25 cellular contexts compared by ENCODE assay signal in genomic region chr3:47151836-47152235, GRCh38. TPM values are rescaled to one million over a fixed set of nuclear protein-coding genes. Genes with fewer than 3 reads are reported as not detected.
DNase-seq lines count a peak whose midpoint lies in the region; ATAC-seq, FAIRE-seq and TF ChIP-seq lines count a peak whose summit lies in the region.
"Had no signal": no experiment of that assay in that cellular context is flagged by ENCODE, and none has a peak within 500 bp of the region (broad histone marks: within the 10 kb centered on the region; RNA-seq: fewer than 3 reads in every experiment).

No MANE protein-coding gene starts in this region.

- dilution Hi-C loops in endothelial cell of umbilical vein (cut with MboI; ENCODE audit: extremely low pct_ligation_motif_present, low sequenced_read_pairs) = no loop called here

- BruUV-seq in endothelial cell of umbilical vein (replicated peaks; lab: Mats Ljungman, UMichigan) = no TSS peak

- H3K4me3 ChIP-seq in SU-DHL-6 (ENCODE audit: insufficient read depth, low read length, poor library complexity, severe bottlenecking) = no peak overlapping the region
- no peak overlapping the region for H3K4me3 ChIP-seq in endothelial cell of umbilical vein (replicated peaks in 1 of 3; ENCODE audit: insufficient read depth in 1 of 3, low read depth in 1 of 3, low read length in 3 of 3)
- no peak overlapping the region for H3K4me3 ChIP-seq in neutrophil (ENCODE audit: low read depth in 1 of 2, low read length in 1 of 2)
- H3K4me3 ChIP-seq: A549, GM23248, MG63, PC-9, SJSA1 had no signal

- peaks cover 27% of the 10 kb centered on the region for H3F3A ChIP-seq in SU-DHL-6 (ENCODE audit: insufficient read depth)

- intact Hi-C loops in endothelial cell of umbilical vein (cut with micrococcal nuclease) = no loop called here

- H3K9ac ChIP-seq in SU-DHL-6 (ENCODE audit: low read length) = no peak overlapping the region
- H3K9ac ChIP-seq in endothelial cell of umbilical vein (replicated peaks; ENCODE audit: extremely low read depth, insufficient read depth, low read length) = no peak overlapping the region
- H3K9ac ChIP-seq: GM23248 had no signal

- TF ChIP-seq POLR2A in endothelial cell of umbilical vein (IDR thresholded peaks at IDR 0.05; ENCODE audit: low read depth, low read length) = no peak

- DNase-seq in GM19239 (ENCODE audit: insufficient read length, low spot score) = no peak
- DNase-seq in endothelial cell of umbilical vein (ENCODE audit: low read depth, low spot score) = peak; percentile 59
- DNase-seq in AG08395 (ENCODE audit: low spot score) = no peak
- no peak for DNase-seq in DMS 273 (lab: John Stamatoyannopoulos, UW; ENCODE audit: unreplicated experiment)
- DNase-seq: CD8-positive, alpha-beta memory T cell; DMS153; GM23248; H9; KBM-7; MG63; NCI-H1105 treated with DMSO at 0.1 percent for 48 hours; NCI-H146; NCI-H1930; NCI-H446 treated with DMSO at 0.1 percent for 48 hours; NCI-H526 treated with DMSO at 0.1 percent for 48 hours; PC-9; Right ventricle myocardium superior; RPMI8226 had no signal

- TF ChIP-seq CTCF in SU-DHL-6 (IDR thresholded peaks at IDR 0.05; ENCODE audit: insufficient read depth, low read length, poor library complexity, severe bottlenecking) (no peak), endothelial cell of umbilical vein (IDR thresholded peaks at IDR 0.05; ENCODE audit: extremely low read depth in 1 of 2, insufficient read depth in 1 of 2, low read depth in 1 of 2, low read length in 2 of 2) (no peak), neutrophil (IDR thresholded peaks at IDR 0.05) (no peak)

- no peaks in the 10 kb centered on the region for H3K36me3 ChIP-seq in SU-DHL-6 (ENCODE audit: low read length)
- no peaks in the 10 kb centered on the region for H3K36me3 ChIP-seq in endothelial cell of umbilical vein (ENCODE audit: control insufficient read depth in 2 of 2, extremely low read depth in 1 of 2, insufficient read depth in 2 of 2, low read length in 2 of 2)
- no peaks in the 10 kb centered on the region for H3K36me3 ChIP-seq in neutrophil
- H3K36me3 ChIP-seq: MG63 had no signal

- ATAC-seq in activated CD4-positive, CD25-positive, alpha-beta regulatory T cell treated with anti-CD3 and anti-CD28 coated beads, Interleukin-2, amount 50 U/mL, for 24 hours = no peak
- ATAC-seq: A549 had no signal

- H2AFZ ChIP-seq in SU-DHL-6 (ENCODE audit: low read depth, low read length, severe bottlenecking) = no peak overlapping the region
- H2AFZ ChIP-seq in endothelial cell of umbilical vein (ENCODE audit: low read depth, low read length) = no peak overlapping the region
- H2AFZ ChIP-seq: GM23248, PC-9 had no signal

- H3K27ac ChIP-seq in SU-DHL-6 (ENCODE audit: low read depth, low read length) = peak overlapping the region; percentile 28; the same call in 1 of the 2 replicates
- no peak overlapping the region for H3K27ac ChIP-seq in endothelial cell of umbilical vein (ENCODE audit: insufficient read depth, low read depth, low read length)
- H3K27ac ChIP-seq in neutrophil = peak overlapping the region; percentile 47
- H3K27ac ChIP-seq: A549, C4-2B, GM23248, PC-9, SJSA1 had no signal

- H3K9me2 ChIP-seq in SU-DHL-6 (replicated peaks; ENCODE audit: insufficient read depth, low read length) = no peaks in the 10 kb centered on the region

- H3K9me3 ChIP-seq in SU-DHL-6 (ENCODE audit: insufficient read depth, low read length) (no peaks in the 10 kb centered on the region), endothelial cell of umbilical vein (replicated peaks; ENCODE audit: control insufficient read depth, insufficient read depth, low read length) (no peaks in the 10 kb centered on the region), neutrophil (no peaks in the 10 kb centered on the region)
- H3K9me3 ChIP-seq: A549, MG63, SJSA1 had no signal

- H3K4me1 ChIP-seq in endothelial cell of umbilical vein (ENCODE audit: control insufficient read depth, extremely low read depth, insufficient read depth, low read length) = peaks cover 4% of the 10 kb centered on the region
- peaks cover 4 to 14% of the 10 kb centered on the region in 2 experiments for H3K4me1 ChIP-seq in neutrophil (ENCODE audit: control insufficient read depth in 1 of 2, insufficient read depth in 1 of 2, low read depth in 1 of 2, low read length in 1 of 2)
- H3K4me1 ChIP-seq: SJSA1 had no signal

- peaks cover 100% of the 10 kb centered on the region for H3K79me2 ChIP-seq in SU-DHL-6 (ENCODE audit: insufficient read depth, low read length)
- H3K79me2 ChIP-seq in endothelial cell of umbilical vein (ENCODE audit: control insufficient read depth, insufficient read depth, low read length) = peaks cover 94% of the 10 kb centered on the region

- FAIRE-seq in GM19239 (lab: Jason Lieb, UNC) = peak; percentile 18
- FAIRE-seq in endothelial cell of umbilical vein (lab: Jason Lieb, UNC) = no peak
- FAIRE-seq: A549, GM18507 had no signal

- POLR2A ChIA-PET in endothelial cell of umbilical vein (lab: Charles Lee) = no interaction called here

- no peaks in the 10 kb centered on the region for H3K9me1 ChIP-seq in endothelial cell of umbilical vein (replicated peaks; ENCODE audit: control insufficient read depth, extremely low read depth, insufficient read depth, low read length)

- CTCF ChIA-PET in endothelial cell of umbilical vein (lab: Charles Lee) = interaction anchor here (0.7 to 2.0 kb wide), 3 partner anchors 8 to 41 kb away, joined by 3 to 8 read pairs (median 3); partner anchors contain the start of gene SETD2

- no peaks in the 10 kb centered on the region for H3K27me3 ChIP-seq in SU-DHL-6 (ENCODE audit: low read length)
- H3K27me3 ChIP-seq in endothelial cell of umbilical vein (ENCODE audit: control insufficient read depth in 2 of 2, insufficient read depth in 2 of 2, low read length in 2 of 2) = no peaks in the 10 kb centered on the region
- H3K27me3 ChIP-seq in neutrophil = no peaks in the 10 kb centered on the region
- H3K27me3 ChIP-seq: MG63, SJSA1 had no signal

- H4K20me1 ChIP-seq in SU-DHL-6 (ENCODE audit: low read depth, low read length) (peaks cover 37% of the 10 kb centered on the region), endothelial cell of umbilical vein (replicated peaks; ENCODE audit: control insufficient read depth, extremely low read depth, insufficient read depth, low read length) (peaks cover 19% of the 10 kb centered on the region)

- peak overlapping the region; percentile 2 for H3K4me2 ChIP-seq in SU-DHL-6 (ENCODE audit: low read depth, low read length, poor library complexity, severe bottlenecking)
- H3K4me2 ChIP-seq in endothelial cell of umbilical vein (ENCODE audit: insufficient read depth, low read length) = peak overlapping the region; percentile 8
- H3K4me2 ChIP-seq: A549, PC-9 had no signal

TF ChIP-seq in endothelial cell of umbilical vein, 7 proteins besides CTCF, POLR2A, EP300 and RAD21:
- TF ChIP-seq FOS (IDR thresholded peaks at IDR 0.05; ENCODE audit: borderline replicate concordance, insufficient read depth, low read length) = no peak
- no peak for TF ChIP-seq MYC (IDR thresholded peaks at IDR 0.05; ENCODE audit: low read depth, low read length)
- no peak for TF ChIP-seq MAX (IDR thresholded peaks at IDR 0.05; ENCODE audit: insufficient read depth, insufficient read length)
- TF ChIP-seq EZH2 (IDR thresholded peaks at IDR 0.05; ENCODE audit: borderline replicate concordance, low read depth, low read length, severe bottlenecking) = no peak
- TF ChIP-seq GATA2 (IDR thresholded peaks at IDR 0.05; ENCODE audit: insufficient read depth, insufficient read length, low read depth, low read length) = no peak
- no peak for TF ChIP-seq JUN (IDR thresholded peaks at IDR 0.05; ENCODE audit: borderline replicate concordance, insufficient read depth, insufficient read length, low read depth)
- TF ChIP-seq POLR2AphosphoS5 (IDR thresholded peaks at IDR 0.05; ENCODE audit: insufficient read depth, low read depth, low read length) = no peak

RNA-seq across cellular contexts. Expression of gene SETD2, which starts 12.1 kb away (rescaled TPM):
- 36.2 and 41.4 TPM in 2 replicates for total RNA-seq in endothelial cell of umbilical vein
- polyA plus RNA-seq in endothelial cell of umbilical vein = 12.3 and 13.7 TPM in 2 replicates
- 18.2 TPM in 2 replicates for polyA plus RNA-seq in endothelial cell of umbilical vein (2011; cell fraction: cytosol; rRNA removed)
- 32.1 and 37.4 TPM in 2 replicates for polyA plus RNA-seq in endothelial cell of umbilical vein (2011; cell fraction: nucleus; rRNA removed)
- polyA plus RNA-seq in endothelial cell of umbilical vein (2012) = 19.8 and 27.1 TPM in 2 replicates
- 38.2 and 41.8 TPM in 2 replicates for polyA minus RNA-seq in endothelial cell of umbilical vein
- polyA minus RNA-seq in endothelial cell of umbilical vein (2011; cell fraction: cytosol; rRNA and poly(A)+ RNA removed) = 25.7 TPM
- 55.8 and 70.2 TPM in 2 replicates for polyA minus RNA-seq in endothelial cell of umbilical vein (2011; cell fraction: nucleus; rRNA and poly(A)+ RNA removed)
